In the genomic region with DNA sequence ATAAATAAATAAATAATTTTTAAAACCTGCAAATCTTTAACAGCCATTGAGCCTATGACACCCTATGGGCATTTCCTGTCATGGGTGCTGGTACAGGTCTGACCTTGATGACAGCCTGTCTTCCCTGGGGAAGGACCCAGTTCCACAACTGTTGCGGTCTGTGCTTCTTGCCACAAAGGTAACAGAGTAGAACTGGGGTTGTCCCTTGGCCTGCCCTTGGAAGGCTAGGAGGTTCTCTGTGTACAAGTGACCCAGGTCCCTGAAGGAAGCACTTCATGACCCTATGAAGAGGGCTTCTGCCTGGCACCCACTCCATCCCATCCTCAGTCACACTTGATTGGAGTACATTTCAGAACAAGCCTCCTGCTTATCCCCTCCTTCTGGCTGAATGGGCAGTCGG, we compare ENCODE assay signal across 28 cellular contexts.
DNase-seq lines count a peak whose midpoint lies in the region; ATAC-seq lines count a peak whose summit lies in the region.
"Had no signal": no experiment of that assay in that cellular context is flagged by ENCODE, and none has a peak within 500 bp of the region (broad histone marks: within the 10 kb centered on the region; RNA-seq: fewer than 3 reads in every experiment).

No MANE protein-coding gene starts in this region.

- H2AK5ac ChIP-seq in trophoblast cell (ENCODE audit: low read length) = no peak overlapping the region

- DNase-seq in trophoblast cell = no peak
- DNase-seq in inferior parietal cortex (ENCODE audit: extremely low spot score) = no peak
- DNase-seq in stimulated activated CD4-positive, alpha-beta T cell treated with anti-CD3 and anti-CD28 coated beads, Interleukin-1b, Interleukin-23, amount 100 ng/mL, for 48 hours = no peak
- DNase-seq in COLO668 (lab: John Stamatoyannopoulos, UW; ENCODE audit: unreplicated experiment) = no peak
- DNase-seq: activated CD4-positive, alpha-beta memory T cell treated with anti-CD3 and anti-CD28 coated beads, Interleukin-2, amount 10 ng/mL, durations not matched to agents 7 days and 5 days; brain microvascular endothelial cell; effector CD8-positive, alpha-beta T cell; foreskin keratinocyte; KBM-7; NCI-H2171; NCI-H510A treated with DMSO at 0.1 percent for 48 hours; retina; SIG-M5; stimulated activated CD4-positive, alpha-beta T cell treated with anti-CD3 and anti-CD28 coated beads, Interleukin-4, amount 100 ng/mL, for 1 hour; stimulated activated naive CD4-positive, alpha-beta T cell treated with Interleukin-2 at 50 U/mL for 16 hours; SW 1271; testis had no signal

- no peak overlapping the region for H3K9ac ChIP-seq in trophoblast cell (ENCODE audit: low read length)

- H3K4me1 ChIP-seq in trophoblast cell (ENCODE audit: control insufficient read depth in 1 of 2, insufficient read depth in 2 of 2, low read length in 2 of 2) = no peaks in the 10 kb centered on the region
- H3K4me1 ChIP-seq: foreskin keratinocyte, testis had no signal

- peak overlapping the region; percentile 23 for H3K4me3 ChIP-seq in trophoblast cell (ENCODE audit: low read depth, low read length)
- H3K4me3 ChIP-seq: adrenal gland, hepatocyte, smooth muscle cell, testis had no signal

- H3K79me1 ChIP-seq in trophoblast cell (ENCODE audit: low read length) = no peaks in the 10 kb centered on the region

- no peak overlapping the region for H2AFZ ChIP-seq in trophoblast cell (ENCODE audit: insufficient read depth, low read length, poor library complexity)
- H2AFZ ChIP-seq: hepatocyte had no signal

- H4K8ac ChIP-seq in trophoblast cell (ENCODE audit: low read depth, low read length) = no peak overlapping the region

- no peak overlapping the region for H3K18ac ChIP-seq in trophoblast cell (ENCODE audit: low read length)

- H3K79me2 ChIP-seq in trophoblast cell (ENCODE audit: control insufficient read depth, insufficient read depth, low read length, poor library complexity) = no peaks in the 10 kb centered on the region
- H3K79me2 ChIP-seq: hepatocyte had no signal

- H2BK12ac ChIP-seq in trophoblast cell (ENCODE audit: low read length) = no peak overlapping the region

- H3K27ac ChIP-seq in trophoblast cell (ENCODE audit: low read depth, low read length) = no peak overlapping the region
- H3K27ac ChIP-seq: adrenal gland, brain microvascular endothelial cell, C4-2B, foreskin keratinocyte, hepatocyte, testis had no signal

- no CpG with 5 or more reads among the region's 2 CpGs for WGBS in trophoblast cell (ENCODE audit: extremely low coverage, insufficient coverage, insufficient read length)

- H4K12ac ChIP-seq in trophoblast cell (ENCODE audit: low read depth, low read length) = no peak overlapping the region

- H3K4ac ChIP-seq in trophoblast cell (ENCODE audit: low read depth, low read length) = no peak overlapping the region

- no peak overlapping the region for H2BK120ac ChIP-seq in trophoblast cell (ENCODE audit: insufficient read depth, low read length, poor library complexity)

- H2BK5ac ChIP-seq in trophoblast cell (ENCODE audit: low read depth, low read length, poor library complexity) = no peak overlapping the region

- no peak overlapping the region for H3K23ac ChIP-seq in trophoblast cell (ENCODE audit: low read length)

- ATAC-seq in GM18861 (IDR thresholded peaks at IDR 0.05; ENCODE audit: unreplicated experiment) (peak; percentile 74), GM21529 (IDR thresholded peaks at IDR 0.05; ENCODE audit: unreplicated experiment) (peak; percentile 73), HG03432 (IDR thresholded peaks at IDR 0.05; ENCODE audit: unreplicated experiment) (peak; percentile 76)
- ATAC-seq: foreskin keratinocyte; HCT116; left lobe of liver; natural killer cell treated with Interleukin-12 subunit alpha and Interleukin-12 subunit beta and Interleukin-15 and Interleukin-18, amount 100 ng/mL, for 72 hours; WTC11 had no signal

- H3K9me3 ChIP-seq in trophoblast cell (ENCODE audit: insufficient read depth, low read depth, low read length) = peaks cover 6% of the 10 kb centered on the region
- H3K9me3 ChIP-seq: adrenal gland, testis had no signal

- H4K91ac ChIP-seq in trophoblast cell (ENCODE audit: low read depth, low read length) = no peak overlapping the region

- no peak overlapping the region for H3K4me2 ChIP-seq in trophoblast cell (ENCODE audit: low read length)
- H3K4me2 ChIP-seq: hepatocyte, smooth muscle cell had no signal

- peaks cover 36 to 38% of the 10 kb centered on the region in 2 experiments for H3K36me3 ChIP-seq in trophoblast cell (ENCODE audit: control insufficient read depth in 1 of 2, insufficient read depth in 2 of 2, low read length in 2 of 2)

- H3K27me3 ChIP-seq in trophoblast cell (ENCODE audit: insufficient read depth, low read length) = no peaks in the 10 kb centered on the region
- H3K27me3 ChIP-seq: adrenal gland, brain microvascular endothelial cell, foreskin keratinocyte, hepatocyte, testis had no signal

- H3K14ac ChIP-seq in trophoblast cell (ENCODE audit: low read length) = no peak overlapping the region
